In genomic region chr16:11797166-11797956, GRCh38 we compare ENCODE assay signal across 1 cellular context.
TF ChIP-seq lines count a peak whose summit lies in the region.

ZC3H7A (minus strand) TSS chr16:11797258; CDS start chr16:11782354, 14,904 bp downstream.

TF ChIP-seq in WTC11, 78 proteins besides CTCF, POLR2A, EP300 and RAD21 (continued from another document and continues in another):
- TF ChIP-seq PRDM15 (CRISPR knock-in tag; IDR thresholded peaks at IDR 0.05) (no peak), NFE2L1 (CRISPR knock-in tag; IDR thresholded peaks at IDR 0.05) (no peak), ZSCAN18 (CRISPR knock-in tag; IDR thresholded peaks at IDR 0.05) (no peak), ZNF532 (CRISPR knock-in tag; IDR thresholded peaks at IDR 0.05; ENCODE audit: borderline replicate concordance) (no peak), RORB (CRISPR knock-in tag; IDR thresholded peaks at IDR 0.05) (no peak), USF1 (CRISPR knock-in tag; IDR thresholded peaks at IDR 0.05) (0 out of 2 replicates have a peak, but pooled peaks have one; percentile 25), AR (CRISPR knock-in tag; IDR thresholded peaks at IDR 0.05) (no peak), ARID4B (CRISPR knock-in tag; IDR thresholded peaks at IDR 0.05; ENCODE audit: borderline replicate concordance) (peak; percentile 68; the same call in 1 of the 2 replicates), ZNF425 (CRISPR knock-in tag; conservative IDR thresholded peaks at IDR 0.05) (no peak), ZNF219 (CRISPR knock-in tag; IDR thresholded peaks at IDR 0.05; ENCODE audit: borderline replicate concordance) (no peak), E2F4 (CRISPR knock-in tag; IDR thresholded peaks at IDR 0.05; ENCODE audit: borderline replicate concordance, low read depth) (no peak), ATF3 (CRISPR knock-in tag; conservative IDR thresholded peaks at IDR 0.05) (no peak), JUN (CRISPR knock-in tag; IDR thresholded peaks at IDR 0.05) (no peak), SOX15 (CRISPR knock-in tag; IDR thresholded peaks at IDR 0.05) (no peak), AFF4 (CRISPR knock-in tag; IDR thresholded peaks at IDR 0.05; ENCODE audit: borderline replicate concordance) (no peak), ATF2 (CRISPR knock-in tag; IDR thresholded peaks at IDR 0.05; ENCODE audit: borderline replicate concordance, low read depth) (no peak)
